ENCODE assay signal across 8 cellular contexts in genomic region chr18:22378672-22379282, GRCh38. TPM values are rescaled to one million over a fixed set of nuclear protein-coding genes. Genes with fewer than 3 reads are reported as not detected.
DNase-seq lines count a peak whose midpoint lies in the region; ATAC-seq lines count a peak whose summit lies in the region.

No MANE protein-coding gene starts in this region.

- H2BK15ac ChIP-seq in mesenchymal stem cell (ENCODE audit: low read depth, poor library complexity, severe bottlenecking), result no peak overlapping the region

- H4K91ac ChIP-seq in mesenchymal stem cell (ENCODE audit: low read length), result no peak overlapping the region

- H3K23ac ChIP-seq in mesenchymal stem cell (ENCODE audit: low read length in 2 of 2), result no peak overlapping the region

- H3K79me1 ChIP-seq in mesenchymal stem cell (replicated peaks; ENCODE audit: low read length, poor library complexity, severe bottlenecking), result no peaks in the 10 kb centered on the region

- peaks cover 5% of the 10 kb centered on the region for H3K4me1 Mint-ChIP-seq in central memory CD8-positive, alpha-beta T cell

- H2BK5ac ChIP-seq in mesenchymal stem cell (ENCODE audit: low read depth, low read length, poor library complexity, severe bottlenecking), result no peak overlapping the region

- H2AFZ ChIP-seq in mesenchymal stem cell (ENCODE audit: low read depth, low read length), result no peak overlapping the region

- H3K27ac ChIP-seq in mesenchymal stem cell (ENCODE audit: low read length, poor library complexity, severe bottlenecking), result no peak overlapping the region

- no peak overlapping the region for H2BK120ac ChIP-seq in mesenchymal stem cell (ENCODE audit: low read depth, low read length)

- no peak overlapping the region for H3K14ac ChIP-seq in mesenchymal stem cell (ENCODE audit: low read length in 2 of 2)

- no peaks in the 10 kb centered on the region for H3K36me3 ChIP-seq in mesenchymal stem cell (ENCODE audit: control insufficient read depth in 1 of 2, insufficient read depth in 2 of 2, low read depth in 1 of 2, low read length in 2 of 2)

- 53% methylated on average over 1 of the region's 2 CpGs for WGBS in mesenchymal stem cell

- H3K4ac ChIP-seq in mesenchymal stem cell (ENCODE audit: low read depth in 1 of 2, low read length in 2 of 2), result no peak overlapping the region

- no peak overlapping the region for H3K18ac ChIP-seq in mesenchymal stem cell (ENCODE audit: low read depth in 1 of 2, low read length in 2 of 2)

- H3K4me3 Mint-ChIP-seq in central memory CD8-positive, alpha-beta T cell, result no peak overlapping the region

- no peak overlapping the region for H3K9ac ChIP-seq in mesenchymal stem cell (ENCODE audit: low read length)

- DNase-seq in NCI-H82 (lab: John Stamatoyannopoulos, UW), result peak; percentile 46
- no peak for DNase-seq in NCI-H82 treated with DMSO at 0.1 percent for 48 hours (lab: John Stamatoyannopoulos, UW; ENCODE audit: unreplicated experiment)
- peak; percentile 56 for DNase-seq in NAMALWA (ENCODE audit: low spot score)
- peak in 1 of 2 donors; percentile 18 for DNase-seq in central memory CD8-positive, alpha-beta T cell (ENCODE audit: low spot score in 2 of 2)
- DNase-seq in mesenchymal stem cell, result peak; percentile 45

- H3K4me2 ChIP-seq in mesenchymal stem cell (ENCODE audit: low read length, poor library complexity, severe bottlenecking), result no peak overlapping the region

- H3K9me3 Mint-ChIP-seq in central memory CD8-positive, alpha-beta T cell, result no peaks in the 10 kb centered on the region

- no peak overlapping the region for H4K8ac ChIP-seq in mesenchymal stem cell (ENCODE audit: low read length)

- H3K4me3 ChIP-seq in mesenchymal stem cell (ENCODE audit: insufficient read depth in 1 of 2, low read depth in 1 of 2, low read length in 2 of 2), result no peak overlapping the region

- ATAC-seq in central memory CD8-positive, alpha-beta T cell (replicated peaks; ENCODE audit: extremely low read depth, poor library complexity, severe bottlenecking), result peak; percentile 67
- ATAC-seq in HG03135 (IDR thresholded peaks at IDR 0.05; ENCODE audit: unreplicated experiment) (no peak), HG03196 (IDR thresholded peaks at IDR 0.05; ENCODE audit: unreplicated experiment) (no peak), HG03095 (IDR thresholded peaks at IDR 0.05; ENCODE audit: unreplicated experiment) (no peak)

- H3K9me3 ChIP-seq in mesenchymal stem cell (ENCODE audit: control insufficient read depth, low read length), result no peaks in the 10 kb centered on the region

- no peaks in the 10 kb centered on the region for H3K27me3 Mint-ChIP-seq in central memory CD8-positive, alpha-beta T cell

- no peak overlapping the region for H3K27ac Mint-ChIP-seq in central memory CD8-positive, alpha-beta T cell (ENCODE audit: low read depth)

- no peaks in the 10 kb centered on the region for H3K36me3 Mint-ChIP-seq in central memory CD8-positive, alpha-beta T cell (ENCODE audit: insufficient read depth)

- peaks cover 0 to 4% of the 10 kb centered on the region in 2 experiments for H3K27me3 ChIP-seq in mesenchymal stem cell (ENCODE audit: control insufficient read depth in 1 of 2, insufficient read depth in 1 of 2, low read length in 2 of 2)

- no peaks in the 10 kb centered on the region for H3K4me1 ChIP-seq in mesenchymal stem cell (ENCODE audit: control insufficient read depth, insufficient read depth, low read depth, low read length)

- H2AK5ac ChIP-seq in mesenchymal stem cell (ENCODE audit: low read length, severe bottlenecking), result no peak overlapping the region

- H2BK12ac ChIP-seq in mesenchymal stem cell (ENCODE audit: low read length in 2 of 2), result no peak overlapping the region

RNA-seq across cellular contexts. Expression of gene CTAGE1, which starts 38.9 kb away (rescaled TPM):
- polyA plus RNA-seq in mesenchymal stem cell (2013, experiment 1 of 2), result 0.03 TPM
- 0.01 TPM for polyA plus RNA-seq in mesenchymal stem cell (2013, experiment 2 of 2)
